ENCODE assay signal across 8 cellular contexts in the genomic region with DNA sequence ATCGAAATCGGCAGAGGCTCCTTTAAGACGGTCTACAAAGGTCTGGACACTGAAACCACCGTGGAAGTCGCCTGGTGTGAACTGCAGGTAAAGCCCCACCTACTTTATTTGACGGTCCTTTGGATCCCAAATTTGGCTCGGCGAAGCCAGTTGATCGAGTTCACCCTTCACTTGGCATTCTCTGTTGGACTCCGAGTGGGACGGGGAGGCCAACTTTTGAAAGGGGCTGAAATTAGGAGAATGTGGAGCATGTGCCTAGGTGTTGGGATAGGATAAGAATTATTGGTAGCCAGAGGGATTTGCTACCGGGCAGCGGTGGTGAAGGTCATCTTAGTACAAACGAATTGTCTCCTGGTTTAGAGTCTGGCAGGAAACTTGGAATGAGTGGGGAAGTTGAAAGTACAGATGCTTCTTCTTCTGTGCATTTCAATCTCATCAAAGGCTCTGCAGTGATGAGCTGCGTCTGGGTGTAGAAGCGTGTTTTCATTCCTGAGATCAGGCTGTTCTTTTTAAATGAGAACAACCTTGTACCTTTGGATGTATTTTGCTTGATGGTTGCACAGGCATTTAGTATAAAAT. TPM values are rescaled to one million over a fixed set of nuclear protein-coding genes. Genes with fewer than 3 reads are reported as not detected.
A peak's percentile ranks its signal among the peaks of the same experiment; 100 is the strongest.
DNase-seq lines count a peak whose midpoint lies in the region; ATAC-seq and TF ChIP-seq lines count a peak whose summit lies in the region.

No MANE protein-coding gene starts in this region.

- peaks cover 36% of the 10 kb centered on the region for H3K4me1 ChIP-seq in body of pancreas
- peaks cover 60% of the 10 kb centered on the region for H3K4me1 ChIP-seq in suprapubic skin

- peak; percentile 16 for DNase-seq in Daoy (ENCODE audit: low read depth)
- no peak for DNase-seq in MG63
- peak; percentile 27 to 52 (median 34) for DNase-seq in body of pancreas
- DNase-seq in left colon = peak in 1 of 2 donors; percentile 35
- no peak for DNase-seq in suprapubic skin (ENCODE audit: low spot score in 2 of 2)
- DNase-seq in activated CD4-positive, CD25-positive, alpha-beta regulatory T cell treated with anti-CD3 and anti-CD28 coated beads, Interleukin-2, amount 50 U/mL, for 72 hours = no peak

- H3K27me3 ChIP-seq in MG63 = no peaks in the 10 kb centered on the region
- no peaks in the 10 kb centered on the region for H3K27me3 ChIP-seq in body of pancreas
- H3K27me3 ChIP-seq in suprapubic skin = no peaks in the 10 kb centered on the region

- intact Hi-C loops in body of pancreas (cut with DNase I) (no loop called here), left colon (cut with DNase I, micrococcal nuclease) (loop anchor here in 1 of 2 donors (10.0 kb wide), 1 partner anchor 180 kb away; no protein-coding TSS in a partner anchor)

- ATAC-seq in body of pancreas (no peak), left colon (peak; percentile 1), HG03280 (IDR thresholded peaks at IDR 0.05; ENCODE audit: unreplicated experiment) (no peak), HG03565 (IDR thresholded peaks at IDR 0.05; ENCODE audit: unreplicated experiment) (no peak)

- peaks cover 23% of the 10 kb centered on the region for H3K36me3 ChIP-seq in MG63
- no peaks in the 10 kb centered on the region for H3K36me3 ChIP-seq in body of pancreas (replicated peaks in 1 of 2; ENCODE audit: insufficient read depth in 1 of 2, low read depth in 2 of 2)
- no peaks in the 10 kb centered on the region for H3K36me3 ChIP-seq in suprapubic skin

- H3K9me3 ChIP-seq in MG63 = no peaks in the 10 kb centered on the region
- no peaks in the 10 kb centered on the region for H3K9me3 ChIP-seq in body of pancreas
- no peaks in the 10 kb centered on the region for H3K9me3 ChIP-seq in suprapubic skin

- 0 to 1% methylated on average over 13 to 16 of the region's 16 CpGs for WGBS in body of pancreas, 2 donors
- WGBS in suprapubic skin = 0% methylated on average over 16 of the region's 16 CpGs

- TF ChIP-seq POLR2A in body of pancreas (IDR thresholded peaks at IDR 0.05) (no peak), suprapubic skin (IDR thresholded peaks at IDR 0.05) (no peak)

- no peak for TF ChIP-seq EP300 in suprapubic skin (IDR thresholded peaks at IDR 0.05)

- no peak for TF ChIP-seq CTCF in body of pancreas (IDR thresholded peaks at IDR 0.05)
- no peak for TF ChIP-seq CTCF in suprapubic skin (IDR thresholded peaks at IDR 0.05)

- H3K4me3 ChIP-seq in MG63 = peak overlapping the region; percentile 78
- H3K4me3 ChIP-seq in body of pancreas = peak overlapping the region; percentile 68 to 93
- H3K4me3 ChIP-seq in suprapubic skin = peak overlapping the region; percentile 98

- H3K27ac ChIP-seq in body of pancreas (peak overlapping the region; percentile 86 to 98 (median 94)), suprapubic skin (peak overlapping the region; percentile 100)

RNA-seq across cellular contexts. Expression of gene WNK1, which starts 1.9 kb away (rescaled TPM):
- total RNA-seq in Daoy (2014; rRNA removed; shearing (Covaris generic)) = 24.8 and 27.0 TPM in 2 replicates
- total RNA-seq in MG63 (2014; rRNA removed; shearing (Covaris generic); ENCODE audit: low replicate concordance) = 21.6 and 25.0 TPM in 2 replicates
- 10 to 100 TPM; 56.6 to 96.6 TPM for total RNA-seq in body of pancreas
- 10 to 100 TPM; 84.0 to 95.2 TPM for total RNA-seq in left colon
- total RNA-seq in suprapubic skin = 100 to 1,000 TPM; 368 to 724 (median 435) TPM

Comparison
In these comparisons a context has a peak if more than half of its experiments do, and no peak if none do; other contexts are left out.
1. DNase-seq: peak in Daoy (single experiment) and body of pancreas (4 of 4); none in MG63 (single experiment), suprapubic skin (0 of 2) and activated CD4-positive, CD25-positive, alpha-beta regulatory T cell treated with anti-CD3 and anti-CD28 coated beads, Interleukin-2, amount 50 U/mL, for 72 hours (single experiment).
2. Peak in every context shown above with its lines, with median percentiles within 50 percentile points of each other: H3K4me3 ChIP-seq.